ENCODE assay signal across 1 cellular context in genomic region chr5:61262080-61262479, GRCh38.
TF ChIP-seq lines count a peak whose summit lies in the region.

No MANE protein-coding gene starts in this region.

TF ChIP-seq in IMR-90, 13 proteins besides CTCF, POLR2A, EP300 and RAD21 (continued from another document):
- TF ChIP-seq NFE2L2 (IDR thresholded peaks at IDR 0.05; ENCODE audit: low read depth, low read length) (no peak), CHD1 (IDR thresholded peaks at IDR 0.05; ENCODE audit: low read depth, low read length) (no peak), SMC3 (IDR thresholded peaks at IDR 0.05; ENCODE audit: low read depth, low read length) (no peak)
